ENCODE assay signal across 8 cellular contexts in genomic region chr2:39620067-39620466, GRCh38. TPM values are rescaled to one million over a fixed set of nuclear protein-coding genes. Genes with fewer than 3 reads are reported as not detected.
DNase-seq lines count a peak whose midpoint lies in the region; ATAC-seq and TF ChIP-seq lines count a peak whose summit lies in the region.

No MANE protein-coding gene starts in this region.

- no peaks in the 10 kb centered on the region for H3K36me3 Mint-ChIP-seq in naive thymus-derived CD4-positive, alpha-beta T cell
- H3K36me3 Mint-ChIP-seq in endothelial cell (ENCODE audit: low read depth, unreplicated experiment) (no peaks in the 10 kb centered on the region), natural killer cell (no peaks in the 10 kb centered on the region)

- H3K4me3 Mint-ChIP-seq in naive thymus-derived CD4-positive, alpha-beta T cell = no peak overlapping the region
- H3K4me3 Mint-ChIP-seq in endothelial cell (ENCODE audit: unreplicated experiment) (no peak overlapping the region), natural killer cell (no peak overlapping the region)

- no peak overlapping the region for H3K4me3 ChIP-seq in choroid plexus epithelial cell (ENCODE audit: low read depth, low read length)
- no peak overlapping the region for H3K4me3 ChIP-seq in naive thymus-derived CD4-positive, alpha-beta T cell (ENCODE audit: low read length)

- no peak for ATAC-seq in naive thymus-derived CD4-positive, alpha-beta T cell
- no peak for ATAC-seq in natural killer cell

- DNase-seq in Daoy (ENCODE audit: low read depth) (peak; percentile 86), NAMALWA (ENCODE audit: low spot score) (peak; percentile 63), choroid plexus epithelial cell (ENCODE audit: low read depth) (peak; percentile 95), endothelial cell (ENCODE audit: low spot score) (no peak), natural killer cell (no peak), NCI-H446 treated with DMSO at 0.1 percent for 48 hours (lab: John Stamatoyannopoulos, UW) (no peak)
- peak in 5 of 9 donors; percentile 1 to 31 (median 9) for DNase-seq in naive thymus-derived CD4-positive, alpha-beta T cell
- DNase-seq in activated T-cell treated with anti-CD3 and anti-CD28 coated beads, Interleukin-2, amount 50 U/mL, for 1 hour = no peak

- no peaks in the 10 kb centered on the region for H3K27me3 ChIP-seq in naive thymus-derived CD4-positive, alpha-beta T cell (ENCODE audit: control insufficient read depth in 2 of 2, insufficient read depth in 2 of 2, low read length in 2 of 2)

- no peak overlapping the region for H3K27ac ChIP-seq in naive thymus-derived CD4-positive, alpha-beta T cell (ENCODE audit: low read depth, low read length)

- intact Hi-C loops in naive thymus-derived CD4-positive, alpha-beta T cell (cut with micrococcal nuclease) = no loop called here
- intact Hi-C loops in natural killer cell (cut with micrococcal nuclease) = no loop called here

- CTCF ChIA-PET in naive thymus-derived CD4-positive, alpha-beta T cell (lab: Charles Lee) = no interaction called here

- H3K9me3 Mint-ChIP-seq in naive thymus-derived CD4-positive, alpha-beta T cell = no peaks in the 10 kb centered on the region
- H3K9me3 Mint-ChIP-seq in endothelial cell (ENCODE audit: unreplicated experiment) (no peaks in the 10 kb centered on the region), natural killer cell (no peaks in the 10 kb centered on the region)

- POLR2A ChIA-PET in naive thymus-derived CD4-positive, alpha-beta T cell (lab: Charles Lee) = no interaction called here

- H3K36me3 ChIP-seq in naive thymus-derived CD4-positive, alpha-beta T cell (ENCODE audit: control insufficient read depth in 2 of 3, insufficient read depth in 3 of 3, low read length in 3 of 3) = no peaks in the 10 kb centered on the region

- H3K9me3 ChIP-seq in naive thymus-derived CD4-positive, alpha-beta T cell (ENCODE audit: control insufficient read depth in 2 of 3, low read length in 3 of 3) = no peaks in the 10 kb centered on the region

- H3K27me3 Mint-ChIP-seq in naive thymus-derived CD4-positive, alpha-beta T cell = peaks cover 24 to 38% (median 34%) of the 10 kb centered on the region in 5 donors
- H3K27me3 Mint-ChIP-seq in endothelial cell (ENCODE audit: unreplicated experiment) (peaks cover 5% of the 10 kb centered on the region), natural killer cell (ENCODE audit: low read depth in 2 of 2) (peaks cover 3 to 7% of the 10 kb centered on the region in 2 donors)

- TF ChIP-seq CTCF in choroid plexus epithelial cell (conservative IDR thresholded peaks at IDR 0.05; ENCODE audit: low read depth, low read length) = no peak
- TF ChIP-seq CTCF in endothelial cell (IDR thresholded peaks at IDR 0.05; ENCODE audit: unreplicated experiment) = no peak
- no peak for TF ChIP-seq CTCF in natural killer cell (IDR thresholded peaks at IDR 0.05)

- H3K27ac Mint-ChIP-seq in naive thymus-derived CD4-positive, alpha-beta T cell = no peak overlapping the region
- H3K27ac Mint-ChIP-seq in endothelial cell (ENCODE audit: unreplicated experiment) (no peak overlapping the region), natural killer cell (no peak overlapping the region)

- no peaks in the 10 kb centered on the region for H3K4me1 ChIP-seq in naive thymus-derived CD4-positive, alpha-beta T cell (ENCODE audit: control insufficient read depth in 2 of 2, insufficient read depth in 2 of 2, low read length in 2 of 2)

- H3K4me1 Mint-ChIP-seq in naive thymus-derived CD4-positive, alpha-beta T cell = peaks cover 0 to 6% (median 5%) of the 10 kb centered on the region in 7 donors
- H3K4me1 Mint-ChIP-seq in endothelial cell (ENCODE audit: unreplicated experiment) (no peaks in the 10 kb centered on the region), natural killer cell (peaks cover 6 to 8% of the 10 kb centered on the region in 2 donors)

RNA-seq across cellular contexts. Expression of gene TMEM178A, which starts 45.6 kb away (rescaled TPM):
- 1.3 and 1.4 TPM in 2 replicates for total RNA-seq in Daoy (2014; rRNA removed; shearing (Covaris generic))
- total RNA-seq in naive thymus-derived CD4-positive, alpha-beta T cell = under 1 TPM in 4 of 5 experiments, not detected in 1; 0.32 to 0.54 (median 0.43) TPM
- not detected for polyA plus RNA-seq in naive thymus-derived CD4-positive, alpha-beta T cell
- 4.8 TPM for total RNA-seq in endothelial cell (ENCODE audit: unreplicated experiment)
- under 1 TPM in 1 of 3 donors, not detected in 2; 0.21 TPM for total RNA-seq in natural killer cell

Comparison
In these comparisons a context has a peak if more than half of its experiments do, and no peak if none do; other contexts are left out.
1. DNase-seq: peak in Daoy (single experiment), NAMALWA (single experiment), choroid plexus epithelial cell (single experiment) and naive thymus-derived CD4-positive, alpha-beta T cell (5 of 9); none in endothelial cell (single experiment), natural killer cell (single experiment), activated T-cell treated with anti-CD3 and anti-CD28 coated beads, Interleukin-2, amount 50 U/mL, for 1 hour (single experiment) and NCI-H446 treated with DMSO at 0.1 percent for 48 hours (single experiment).